ENCODE assay signal across 19 cellular contexts in the genomic region with DNA sequence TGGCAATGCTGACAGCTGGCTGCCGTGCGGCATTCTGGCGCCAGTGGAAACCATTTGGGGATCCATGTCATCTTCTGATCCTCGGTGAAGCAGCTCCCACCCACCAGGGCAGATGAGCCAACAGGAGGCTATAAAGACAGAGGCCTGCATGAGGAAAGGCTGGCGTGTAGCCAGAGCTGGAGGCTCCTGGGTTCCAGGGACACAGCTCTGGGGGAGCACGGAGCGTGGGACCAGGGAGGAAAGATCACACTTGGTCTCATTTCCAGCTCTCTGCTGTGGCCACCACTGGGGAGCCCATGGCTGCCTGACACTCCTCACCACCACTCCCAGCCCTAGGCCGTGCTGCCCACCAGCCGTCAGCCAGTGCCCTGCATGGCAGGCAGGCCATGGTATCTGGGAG.
DNase-seq lines count a peak whose midpoint lies in the region; ATAC-seq and TF ChIP-seq lines count a peak whose summit lies in the region.
"Had no signal": no experiment of that assay in that cellular context is flagged by ENCODE, and none has a peak within 500 bp of the region (broad histone marks: within the 10 kb centered on the region; RNA-seq: fewer than 3 reads in every experiment).

No MANE protein-coding gene starts in this region.

- no peak overlapping the region for H3K27ac ChIP-seq in neural progenitor cell
- peak overlapping the region; percentile 82 for H3K27ac ChIP-seq in vagina

- H3K36me3 Mint-ChIP-seq in brain (no peaks in the 10 kb centered on the region), neural progenitor cell (no peaks in the 10 kb centered on the region)
- H3K36me3 Mint-ChIP-seq: natural killer cell treated with Interleukin-12 subunit alpha and Interleukin-12 subunit beta and Interleukin-15 and Interleukin-18, amount 100 ng/mL, for 72 hours; stimulated activated memory B cell treated with anti-CD40 and anti-IgM and Interleukin-4, amounts not matched to agents 10 μg/mL and 1 μg/mL and 100 μg/mL, for 72 hours had no signal

- TF ChIP-seq CTCF in brain (conservative IDR thresholded peaks at IDR 0.05) (no peak), neural progenitor cell (IDR thresholded peaks at IDR 0.05) (no peak), vagina (IDR thresholded peaks at IDR 0.05) (no peak)

- H3K36me3 ChIP-seq in neural progenitor cell (no peaks in the 10 kb centered on the region), vagina (no peaks in the 10 kb centered on the region)

- no peak overlapping the region for H3K4me3 Mint-ChIP-seq in brain
- H3K4me3 Mint-ChIP-seq in neural progenitor cell, result no peak overlapping the region
- H3K4me3 Mint-ChIP-seq: natural killer cell treated with Interleukin-12 subunit alpha and Interleukin-12 subunit beta and Interleukin-15 and Interleukin-18, amount 100 ng/mL, for 72 hours; stimulated activated memory B cell treated with anti-CD40 and anti-IgM and Interleukin-4, amounts not matched to agents 10 μg/mL and 1 μg/mL and 100 μg/mL, for 72 hours had no signal

- no peaks in the 10 kb centered on the region for H3K9me3 ChIP-seq in neural progenitor cell (ENCODE audit: low read depth)
- no peaks in the 10 kb centered on the region for H3K9me3 ChIP-seq in vagina
- H3K9me3 ChIP-seq: testis had no signal

- H3K27me3 ChIP-seq in neural progenitor cell (no peaks in the 10 kb centered on the region), vagina (no peaks in the 10 kb centered on the region)
- H3K27me3 ChIP-seq: testis had no signal

- H3K27ac Mint-ChIP-seq in brain (peak overlapping the region in 3 of 5 experiments; percentile 31 to 95 (median 83)), neural progenitor cell (peak overlapping the region; percentile 38)
- H3K27ac Mint-ChIP-seq: stimulated activated memory B cell treated with anti-CD40 and anti-IgM and Interleukin-4, amounts not matched to agents 10 μg/mL and 1 μg/mL and 100 μg/mL, for 72 hours had no signal

- H3K9me3 Mint-ChIP-seq in brain, result peaks cover 0 to 6% (median 0%) of the 10 kb centered on the region in 5 experiments
- H3K9me3 Mint-ChIP-seq in neural progenitor cell, result no peaks in the 10 kb centered on the region
- H3K9me3 Mint-ChIP-seq: natural killer cell treated with Interleukin-12 subunit alpha and Interleukin-12 subunit beta and Interleukin-15 and Interleukin-18, amount 100 ng/mL, for 72 hours; stimulated activated memory B cell treated with anti-CD40 and anti-IgM and Interleukin-4, amounts not matched to agents 10 μg/mL and 1 μg/mL and 100 μg/mL, for 72 hours had no signal

- H3K9ac ChIP-seq in neural progenitor cell, result no peak overlapping the region

- H3K4me1 Mint-ChIP-seq in brain (peaks cover 77% of the 10 kb centered on the region), neural progenitor cell (peaks cover 44% of the 10 kb centered on the region)

- H3K4me3 ChIP-seq in neural progenitor cell (no peak overlapping the region), vagina (no peak overlapping the region)
- H3K4me3 ChIP-seq: testis had no signal

- H3F3A ChIP-seq in neural progenitor cell (ENCODE audit: low read depth), result peaks cover 20% of the 10 kb centered on the region

- DNase-seq in cardiac septum (ENCODE audit: low spot score), result peak; percentile 71
- DNase-seq in left cardiac atrium, result no peak
- no peak for DNase-seq in neural progenitor cell (ENCODE audit: low spot score)
- no peak for DNase-seq in vagina (ENCODE audit: extremely low spot score in 2 of 2)
- DNase-seq in NCI-H2171 (lab: John Stamatoyannopoulos, UW), result no peak
- DNase-seq in midbrain (lab: John Stamatoyannopoulos, UW), result no peak
- no peak for DNase-seq in activated CD4-positive, CD25-positive, alpha-beta regulatory T cell treated with anti-CD3 and anti-CD28 coated beads, Interleukin-2, amount 50 U/mL, for 72 hours
- DNase-seq: activated CD8-positive, alpha-beta memory T cell treated with anti-CD3 and anti-CD28 coated beads, Interleukin-2, amount 50 U/mL, for 4 hours; COR-L47; glutamatergic neuron; Karpas-422; kidney glomerular epithelial cell; NCI-H1092; NCI-H1930; stimulated activated CD4-positive, alpha-beta T cell treated with anti-CD3 and anti-CD28 coated beads, Interleukin-2, amount 100 ng/mL, for 24 hours; testis had no signal

- ATAC-seq in left cardiac atrium, result no peak
- ATAC-seq: stimulated activated memory B cell treated with anti-CD40 and anti-IgM and Interleukin-4, amounts not matched to agents 10 μg/mL and 1 μg/mL and 100 μg/mL, for 72 hours had no signal

- H4K20me1 ChIP-seq in neural progenitor cell (ENCODE audit: low read depth), result no peaks in the 10 kb centered on the region

- no peak overlapping the region for H3K4me2 ChIP-seq in neural progenitor cell

- peaks cover 30% of the 10 kb centered on the region for H3K4me1 ChIP-seq in neural progenitor cell
- H3K4me1 ChIP-seq in vagina, result peaks cover 83% of the 10 kb centered on the region

- no peak for TF ChIP-seq POLR2A in vagina (IDR thresholded peaks at IDR 0.05)

- no peak overlapping the region for H2AFZ ChIP-seq in neural progenitor cell (replicated peaks)

- peaks cover 7% of the 10 kb centered on the region for H3K27me3 Mint-ChIP-seq in brain
- peaks cover 8% of the 10 kb centered on the region for H3K27me3 Mint-ChIP-seq in neural progenitor cell (ENCODE audit: insufficient read depth, low read depth)
- H3K27me3 Mint-ChIP-seq: natural killer cell treated with Interleukin-12 subunit alpha and Interleukin-12 subunit beta and Interleukin-15 and Interleukin-18, amount 100 ng/mL, for 72 hours; stimulated activated memory B cell treated with anti-CD40 and anti-IgM and Interleukin-4, amounts not matched to agents 10 μg/mL and 1 μg/mL and 100 μg/mL, for 72 hours had no signal

- H3K79me2 ChIP-seq in neural progenitor cell (ENCODE audit: low read depth), result no peaks in the 10 kb centered on the region

- intact Hi-C loops in cardiac septum (cut with DNase I), result loop anchor here (5.0 kb wide), 1 partner anchor 142 kb away; no protein-coding TSS in a partner anchor
- intact Hi-C loops in left cardiac atrium (cut with DNase I), result loop anchor here in 1 of 2 donors (10.0 kb wide), 1 partner anchor 56 kb away; no protein-coding TSS in a partner anchor
- intact Hi-C loops in vagina (cut with DNase I), result loop anchor here (10.0 kb wide), 1 partner anchor 46 kb away; no protein-coding TSS in a partner anchor
